Comparison of ENCODE assay signal across 8 cellular contexts in the genomic region with DNA sequence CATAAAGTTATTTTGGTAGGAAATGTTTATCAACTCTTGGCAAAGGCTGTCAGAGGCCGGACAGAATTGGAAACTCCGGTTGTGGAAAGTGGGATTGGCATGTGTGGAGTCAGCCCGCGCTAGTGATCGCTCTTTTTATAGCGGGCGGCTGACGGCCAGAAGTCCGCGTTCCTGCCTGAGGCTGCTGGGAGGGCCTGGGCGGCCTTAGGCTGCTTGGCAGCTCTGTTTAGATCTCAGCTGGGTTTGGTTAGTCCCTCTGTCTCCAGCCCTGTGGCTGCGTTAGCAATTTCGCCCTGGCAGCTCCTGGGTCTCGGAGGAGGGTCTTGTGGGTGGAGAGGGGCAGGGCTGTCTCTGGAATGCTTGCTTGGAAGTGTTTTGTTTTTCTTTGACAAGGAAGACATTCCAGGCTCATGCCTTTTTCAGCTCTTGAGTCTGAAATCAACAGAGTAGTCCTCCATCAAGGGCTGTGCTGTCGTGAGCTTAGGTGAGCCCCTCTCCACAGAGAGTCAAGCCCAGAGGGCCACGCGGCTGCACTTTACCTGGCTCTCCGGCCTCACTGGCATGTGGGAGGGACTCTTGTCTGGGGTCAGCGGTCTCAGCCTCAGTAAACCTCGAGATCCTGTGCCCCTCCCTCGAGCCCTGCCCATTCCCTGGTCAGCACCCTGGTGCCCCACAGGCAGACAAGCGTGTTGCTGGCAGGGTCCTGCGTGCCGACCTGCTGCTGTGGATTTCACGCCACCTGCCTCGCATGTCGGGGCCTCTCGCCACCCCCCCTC. TPM values are rescaled to one million over a fixed set of nuclear protein-coding genes. Genes with fewer than 3 reads are reported as not detected.
DNase-seq lines count a peak whose midpoint lies in the region; ATAC-seq and TF ChIP-seq lines count a peak whose summit lies in the region.

No MANE protein-coding gene starts in this region.

- intact Hi-C loops in left ventricle myocardium superior (cut with micrococcal nuclease) (no loop called here), posterior cingulate gyrus (cut with DNase I) (no loop called here), PC-9 (cut with micrococcal nuclease; ENCODE audit: unreplicated experiment) (no loop called here)
- intact Hi-C loops in CD4-positive, alpha-beta T cell (cut with DNase I, micrococcal nuclease), result no loop called here

- H3K4me3 ChIP-seq in AG10803 (ENCODE audit: low read length) (peak overlapping the region; percentile 50), astrocyte of the spinal cord (ENCODE audit: low read depth, low read length) (no peak overlapping the region), PC-9 (no peak overlapping the region)

- TF ChIP-seq CTCF in AG10803 (conservative IDR thresholded peaks at IDR 0.05; ENCODE audit: low read length) (0 out of 2 replicates have a peak, but pooled peaks have one; percentile 3), astrocyte of the spinal cord (IDR thresholded peaks at IDR 0.05; ENCODE audit: low read depth, low read length) (no peak), PC-9 (conservative IDR thresholded peaks at IDR 0.05) (no peak)
- TF ChIP-seq CTCF in CD4-positive, alpha-beta T cell (IDR thresholded peaks at IDR 0.05), result no peak

- peak; percentile 99 for DNase-seq in AG10803 (ENCODE audit: low read depth)
- DNase-seq in astrocyte of the spinal cord (ENCODE audit: low read depth, low spot score), result peak; percentile 89
- DNase-seq in left ventricle myocardium superior, result peak; percentile 93
- peak in 8 of 10 donors; percentile 61 to 96 (median 69) for DNase-seq in posterior cingulate gyrus
- DNase-seq in CD4-positive, alpha-beta T cell, result no peak
- no peak for DNase-seq in PC-9
- DNase-seq in activated T-cell treated with anti-CD3 and anti-CD28 coated beads, Interleukin-2, amount 50 U/mL, for 48 hours, result no peak

- H3K9me2 ChIP-seq in PC-9 (ENCODE audit: insufficient read depth), result no peaks in the 10 kb centered on the region

- no peaks in the 10 kb centered on the region for H3K9me3 Mint-ChIP-seq in CD4-positive, alpha-beta T cell

- no peak overlapping the region for H3K4me3 Mint-ChIP-seq in CD4-positive, alpha-beta T cell

- no peaks in the 10 kb centered on the region for H3K36me3 ChIP-seq in PC-9 (ENCODE audit: low read depth)

- in situ Hi-C loops in astrocyte of the spinal cord (cut with HindIII; ENCODE audit: low sequenced_read_pairs), result no loop called here

- no peaks in the 10 kb centered on the region for H3K79me2 ChIP-seq in PC-9 (ENCODE audit: low read depth)

- H3K27ac Mint-ChIP-seq in CD4-positive, alpha-beta T cell, result no peak overlapping the region

- ATAC-seq in left ventricle myocardium superior (peak; percentile 92), GM21381 (IDR thresholded peaks at IDR 0.05; ENCODE audit: unreplicated experiment) (no peak)
- ATAC-seq in CD4-positive, alpha-beta T cell (ENCODE audit: poor library complexity), result no peak

- H3K36me3 Mint-ChIP-seq in CD4-positive, alpha-beta T cell (ENCODE audit: low read depth), result peaks cover 35% of the 10 kb centered on the region

- H4K20me1 ChIP-seq in PC-9 (ENCODE audit: insufficient read depth), result no peaks in the 10 kb centered on the region

- no peaks in the 10 kb centered on the region for H3K4me1 ChIP-seq in PC-9 (replicated peaks; ENCODE audit: insufficient read depth)

- POLR2A ChIA-PET in CD4-positive, alpha-beta T cell (lab: Charles Lee), result interaction anchor here (0.6 kb wide), 1 partner anchor 154 kb away, joined by 3 read pairs; no protein-coding TSS in a partner anchor
- POLR2A ChIA-PET in PC-9 (lab: Charles Lee; ENCODE audit: unreplicated experiment), result interaction anchor here (0.7 kb wide), 1 partner anchor 492 kb away, joined by 3 read pairs; no protein-coding TSS in a partner anchor

- no peaks in the 10 kb centered on the region for H3F3A ChIP-seq in PC-9 (ENCODE audit: insufficient read depth, low read depth)

- no peaks in the 10 kb centered on the region for H3K9me3 ChIP-seq in CD4-positive, alpha-beta T cell (ENCODE audit: control insufficient read depth, low read length)
- H3K9me3 ChIP-seq in PC-9 (ENCODE audit: insufficient read depth, low read depth), result no peaks in the 10 kb centered on the region

- H2AFZ ChIP-seq in PC-9, result no peak overlapping the region

- no peak overlapping the region for H3K27ac ChIP-seq in CD4-positive, alpha-beta T cell (ENCODE audit: low read depth, low read length)
- no peak overlapping the region for H3K27ac ChIP-seq in PC-9

- BruUV-seq in PC-9 (replicated peaks; lab: Mats Ljungman, UMichigan), result no TSS peak

- H3K27me3 Mint-ChIP-seq in CD4-positive, alpha-beta T cell, result no peaks in the 10 kb centered on the region

- no peaks in the 10 kb centered on the region for H3K4me1 Mint-ChIP-seq in CD4-positive, alpha-beta T cell (ENCODE audit: low read depth)

- H3K27me3 ChIP-seq in CD4-positive, alpha-beta T cell (ENCODE audit: control insufficient read depth, insufficient read depth, low read length), result no peaks in the 10 kb centered on the region
- H3K27me3 ChIP-seq in PC-9 (ENCODE audit: insufficient read depth, low read depth), result no peaks in the 10 kb centered on the region

- CTCF ChIA-PET in CD4-positive, alpha-beta T cell (lab: Charles Lee), result no interaction called here
- CTCF ChIA-PET in PC-9 (lab: Charles Lee), result interaction anchor here (0.7 kb wide), 1 partner anchor 35 kb away, joined by 4 read pairs; no protein-coding TSS in a partner anchor

- no peak overlapping the region for H3K4me2 ChIP-seq in PC-9

RNA-seq across cellular contexts. Expression of gene DOT1L, which starts 22.5 kb away (rescaled TPM):
- total RNA-seq in left ventricle myocardium superior, result 11.9 TPM
- total RNA-seq in CD4-positive, alpha-beta T cell, result 10 to 100 TPM; 20.9 to 24.8 TPM
- 16.0 and 23.9 TPM in 2 replicates for total RNA-seq in PC-9 (2021)

RNA-seq across cellular contexts. Expression of gene AP3D1, which starts 34.9 kb away (rescaled TPM):
- total RNA-seq in left ventricle myocardium superior (78.2 TPM), PC-9 (2021) (75.5 and 87.2 TPM in 2 replicates)
- total RNA-seq in CD4-positive, alpha-beta T cell, result 10 to 100 TPM; 41.8 to 41.9 TPM

RNA-seq across cellular contexts. Expression of gene PLEKHJ1, which starts 49.9 kb away (rescaled TPM):
- total RNA-seq in left ventricle myocardium superior (60.7 TPM), PC-9 (2021) (38.6 and 45.9 TPM in 2 replicates)
- 10 to 100 TPM; 21.4 to 23.2 TPM for total RNA-seq in CD4-positive, alpha-beta T cell

RNA-seq across cellular contexts. Expression of gene SF3A2, which starts 50.4 kb away (rescaled TPM):
- total RNA-seq in left ventricle myocardium superior (31.4 TPM), PC-9 (2021) (73.5 and 83.0 TPM in 2 replicates)
- 100 to 1,000 TPM; 186 to 194 TPM for total RNA-seq in CD4-positive, alpha-beta T cell

Comparison
In these comparisons a context has a peak if more than half of its experiments do, and no peak if none do; other contexts are left out.
1. DNase-seq: peak in AG10803 (single experiment), astrocyte of the spinal cord (single experiment), left ventricle myocardium superior (single experiment) and posterior cingulate gyrus (8 of 10); none in CD4-positive, alpha-beta T cell (0 of 10), PC-9 (0 of 2) and activated T-cell treated with anti-CD3 and anti-CD28 coated beads, Interleukin-2, amount 50 U/mL, for 48 hours (0 of 2).